ENCODE assay signal across 20 cellular contexts in genomic region chr5:33793836-33794549, GRCh38.
DNase-seq lines count a peak whose midpoint lies in the region; ATAC-seq and TF ChIP-seq lines count a peak whose summit lies in the region.
"Had no signal": no experiment of that assay in that cellular context is flagged by ENCODE, and none has a peak within 500 bp of the region (broad histone marks: within the 10 kb centered on the region; RNA-seq: fewer than 3 reads in every experiment).

No MANE protein-coding gene starts in this region.

- H3K4me3 ChIP-seq in fibroblast of mammary gland (ENCODE audit: control insufficient read depth, low read depth, low read length) (peak overlapping the region; percentile 61), skeletal muscle tissue (ENCODE audit: low read length in 3 of 3) (peak overlapping the region in 2 of 3 donors; percentile 13 to 48)
- H3K4me3 ChIP-seq: body of pancreas, lung, transverse colon had no signal

- H3K27me3 ChIP-seq in skeletal muscle tissue (ENCODE audit: control insufficient read depth in 3 of 3, insufficient read depth in 3 of 3, low read length in 3 of 3): no peaks in the 10 kb centered on the region
- H3K27me3 ChIP-seq: body of pancreas, transverse colon had no signal

- no peak overlapping the region for H3K27ac ChIP-seq in skeletal muscle tissue (ENCODE audit: low read depth, low read length)
- H3K27ac ChIP-seq: body of pancreas, parathyroid adenoma, transverse colon had no signal

- H3K4me1 ChIP-seq in skeletal muscle tissue (ENCODE audit: control insufficient read depth in 3 of 3, insufficient read depth in 3 of 3, low read length in 3 of 3): peaks cover 0 to 4% (median 3%) of the 10 kb centered on the region in 3 donors
- H3K4me1 ChIP-seq: body of pancreas, Caco-2, parathyroid adenoma, transverse colon had no signal

- H3K9ac ChIP-seq in skeletal muscle tissue (ENCODE audit: low read depth in 1 of 3, low read length in 3 of 3): no peak overlapping the region
- H3K9ac ChIP-seq: parathyroid adenoma had no signal

- no peaks in the 10 kb centered on the region for H3K36me3 ChIP-seq in skeletal muscle tissue (ENCODE audit: control insufficient read depth in 3 of 3, insufficient read depth in 3 of 3, low read length in 3 of 3)
- H3K36me3 ChIP-seq: transverse colon had no signal

- peak; percentile 48 for DNase-seq in GM03348 (ENCODE audit: low spot score)
- DNase-seq in RPMI7951 (ENCODE audit: low read depth): peak; percentile 61
- DNase-seq in fibroblast of mammary gland (ENCODE audit: low read depth): peak; percentile 78
- DNase-seq in foreskin melanocyte: no peak
- DNase-seq in cerebellum (ENCODE audit: low spot score): no peak
- DNase-seq: activated naive CD8-positive, alpha-beta T cell treated with anti-CD3 and anti-CD28 coated beads for 36 hours; body of pancreas; Caco-2; islet precursor cell; naive B cell; NCI-H1694; SIG-M5; stimulated activated naive CD8-positive, alpha-beta T cell treated with anti-CD3 and anti-CD28 coated beads, Interleukin-15, Interleukin-2, amounts not matched to agents 100 U/mL and 50 U/mL, for 24 hours; T-helper 17 cell; transverse colon had no signal

- TF ChIP-seq CTCF in fibroblast of mammary gland (conservative IDR thresholded peaks at IDR 0.05; ENCODE audit: control insufficient read depth, insufficient read depth, low read depth, low read length): no peak

- ATAC-seq in GM19452 (IDR thresholded peaks at IDR 0.05; ENCODE audit: unreplicated experiment): no peak
- ATAC-seq: activated T-helper 17 cell treated with anti-CD3 and anti-CD28 coated beads, Interleukin-2, amount 50 U/mL, for 72 hours; body of pancreas; stimulated activated naive CD8-positive, alpha-beta T cell treated with anti-CD3 and anti-CD28 coated beads, Interleukin-15, Interleukin-2, amounts not matched to agents 100 U/mL and 50 U/mL, for 24 hours; T-helper 17 cell had no signal

- no peaks in the 10 kb centered on the region for H3K9me3 ChIP-seq in skeletal muscle tissue (ENCODE audit: control insufficient read depth in 3 of 3, low read length in 3 of 3)
- H3K9me3 ChIP-seq: body of pancreas, Caco-2, transverse colon had no signal

Comparison
In these comparisons a context has a peak if more than half of its experiments do, and no peak if none do; other contexts are left out.
1. DNase-seq: peak in GM03348 (single experiment), RPMI7951 (single experiment) and fibroblast of mammary gland (single experiment); none in foreskin melanocyte (single experiment) and cerebellum (single experiment).